In genomic region chr21:25709684-25710265, GRCh38 we compare ENCODE assay signal across 18 cellular contexts.
"Had no signal": no experiment of that assay in that cellular context is flagged by ENCODE, and none has a peak within 500 bp of the region (broad histone marks: within the 10 kb centered on the region; RNA-seq: fewer than 3 reads in every experiment).

No MANE protein-coding gene starts in this region.

- H3K4me3 ChIP-seq: adrenal gland, cardiac muscle cell, dorsolateral prefrontal cortex, left ventricle myocardium inferior, mucosa of descending colon, tibial artery, vagina had no signal

- H3K9me3 ChIP-seq: adrenal gland, left ventricle myocardium inferior, mucosa of descending colon, neutrophil, tibial artery, vagina had no signal

- H3K27ac Mint-ChIP-seq: activated CD4-positive, alpha-beta memory T cell treated with anti-CD3 and anti-CD28 coated beads for 36 hours; activated CD8-positive, alpha-beta memory T cell treated with anti-CD3 and anti-CD28 coated beads, Interleukin-2, amount 10 ng/mL, durations not matched to agents 7 days and 5 days; activated naive CD4-positive, alpha-beta T cell treated with anti-CD3 and anti-CD28 coated beads, Interleukin-2, amount 50 U/mL, for 24 hours; activated T-cell treated with anti-CD3 and anti-CD28 coated beads, Interleukin-2, amount 50 U/mL, for 24 hours; stimulated activated memory B cell treated with anti-CD40 and anti-IgM and Interleukin-4, amounts not matched to agents 10 μg/mL and 1 μg/mL and 100 μg/mL, for 72 hours had no signal

- H3K4me3 Mint-ChIP-seq: activated CD4-positive, alpha-beta memory T cell treated with anti-CD3 and anti-CD28 coated beads for 36 hours; activated CD8-positive, alpha-beta memory T cell treated with anti-CD3 and anti-CD28 coated beads, Interleukin-2, amount 10 ng/mL, durations not matched to agents 7 days and 5 days; activated naive CD4-positive, alpha-beta T cell treated with anti-CD3 and anti-CD28 coated beads, Interleukin-2, amount 50 U/mL, for 24 hours; activated T-cell treated with anti-CD3 and anti-CD28 coated beads, Interleukin-2, amount 50 U/mL, for 24 hours; naive thymus-derived CD8-positive, alpha-beta T cell; stimulated activated memory B cell treated with anti-CD40 and anti-IgM and Interleukin-4, amounts not matched to agents 10 μg/mL and 1 μg/mL and 100 μg/mL, for 72 hours had no signal

- H3K4me1 Mint-ChIP-seq: activated naive CD4-positive, alpha-beta T cell treated with anti-CD3 and anti-CD28 coated beads, Interleukin-2, amount 50 U/mL, for 24 hours; stimulated activated memory B cell treated with anti-CD40 and anti-IgM and Interleukin-4, amounts not matched to agents 10 μg/mL and 1 μg/mL and 100 μg/mL, for 72 hours had no signal

- H3K27ac ChIP-seq: adrenal gland, cardiac muscle cell, dorsolateral prefrontal cortex, left ventricle myocardium inferior, neutrophil, tibial artery, vagina had no signal

- H3K36me3 ChIP-seq: cardiac muscle cell, neutrophil had no signal

- FAIRE-seq: kidney had no signal

- H3K9me3 Mint-ChIP-seq: activated CD4-positive, alpha-beta memory T cell treated with anti-CD3 and anti-CD28 coated beads for 36 hours; activated naive CD4-positive, alpha-beta T cell treated with anti-CD3 and anti-CD28 coated beads, Interleukin-2, amount 50 U/mL, for 24 hours; activated T-cell treated with anti-CD3 and anti-CD28 coated beads, Interleukin-2, amount 50 U/mL, for 24 hours; naive thymus-derived CD8-positive, alpha-beta T cell; stimulated activated memory B cell treated with anti-CD40 and anti-IgM and Interleukin-4, amounts not matched to agents 10 μg/mL and 1 μg/mL and 100 μg/mL, for 72 hours had no signal

- ATAC-seq: activated CD8-positive, alpha-beta memory T cell treated with anti-CD3 and anti-CD28 coated beads, Interleukin-2, amount 10 ng/mL, durations not matched to agents 7 days and 5 days; mucosa of descending colon; naive thymus-derived CD8-positive, alpha-beta T cell; stimulated activated memory B cell treated with anti-CD40 and anti-IgM and Interleukin-4, amounts not matched to agents 10 μg/mL and 1 μg/mL and 100 μg/mL, for 72 hours had no signal

- DNase-seq: activated CD4-positive, alpha-beta memory T cell treated with anti-CD3 and anti-CD28 coated beads for 36 hours; activated CD8-positive, alpha-beta memory T cell treated with anti-CD3 and anti-CD28 coated beads, Interleukin-2, amount 10 ng/mL, durations not matched to agents 7 days and 5 days; activated effector memory CD4-positive, alpha-beta T cell treated with Interleukin-2 at 50 U/mL for 16 hours; activated T-cell treated with anti-CD3 and anti-CD28 coated beads, Interleukin-2, amount 50 U/mL, for 24 hours; adrenal gland; dorsolateral prefrontal cortex; kidney; left ventricle myocardium inferior; mucosa of descending colon; naive thymus-derived CD8-positive, alpha-beta T cell; retina; stimulated activated CD4-positive, alpha-beta T cell treated with anti-CD3 and anti-CD28 coated beads, Interleukin-2, amount 100 ng/mL, for 48 hours; tibial artery had no signal

- H3K36me3 Mint-ChIP-seq: activated CD4-positive, alpha-beta memory T cell treated with anti-CD3 and anti-CD28 coated beads for 36 hours; activated CD8-positive, alpha-beta memory T cell treated with anti-CD3 and anti-CD28 coated beads, Interleukin-2, amount 10 ng/mL, durations not matched to agents 7 days and 5 days; activated naive CD4-positive, alpha-beta T cell treated with anti-CD3 and anti-CD28 coated beads, Interleukin-2, amount 50 U/mL, for 24 hours; stimulated activated memory B cell treated with anti-CD40 and anti-IgM and Interleukin-4, amounts not matched to agents 10 μg/mL and 1 μg/mL and 100 μg/mL, for 72 hours had no signal

- H3K4me1 ChIP-seq: adrenal gland, tibial artery, vagina had no signal

- H3K27me3 ChIP-seq: adrenal gland, cardiac muscle cell, dorsolateral prefrontal cortex, neutrophil, tibial artery, vagina had no signal

- H3K27me3 Mint-ChIP-seq: activated CD4-positive, alpha-beta memory T cell treated with anti-CD3 and anti-CD28 coated beads for 36 hours; activated CD8-positive, alpha-beta memory T cell treated with anti-CD3 and anti-CD28 coated beads, Interleukin-2, amount 10 ng/mL, durations not matched to agents 7 days and 5 days; activated naive CD4-positive, alpha-beta T cell treated with anti-CD3 and anti-CD28 coated beads, Interleukin-2, amount 50 U/mL, for 24 hours; activated T-cell treated with anti-CD3 and anti-CD28 coated beads, Interleukin-2, amount 50 U/mL, for 24 hours; naive thymus-derived CD8-positive, alpha-beta T cell; stimulated activated memory B cell treated with anti-CD40 and anti-IgM and Interleukin-4, amounts not matched to agents 10 μg/mL and 1 μg/mL and 100 μg/mL, for 72 hours had no signal
